In the genomic region with DNA sequence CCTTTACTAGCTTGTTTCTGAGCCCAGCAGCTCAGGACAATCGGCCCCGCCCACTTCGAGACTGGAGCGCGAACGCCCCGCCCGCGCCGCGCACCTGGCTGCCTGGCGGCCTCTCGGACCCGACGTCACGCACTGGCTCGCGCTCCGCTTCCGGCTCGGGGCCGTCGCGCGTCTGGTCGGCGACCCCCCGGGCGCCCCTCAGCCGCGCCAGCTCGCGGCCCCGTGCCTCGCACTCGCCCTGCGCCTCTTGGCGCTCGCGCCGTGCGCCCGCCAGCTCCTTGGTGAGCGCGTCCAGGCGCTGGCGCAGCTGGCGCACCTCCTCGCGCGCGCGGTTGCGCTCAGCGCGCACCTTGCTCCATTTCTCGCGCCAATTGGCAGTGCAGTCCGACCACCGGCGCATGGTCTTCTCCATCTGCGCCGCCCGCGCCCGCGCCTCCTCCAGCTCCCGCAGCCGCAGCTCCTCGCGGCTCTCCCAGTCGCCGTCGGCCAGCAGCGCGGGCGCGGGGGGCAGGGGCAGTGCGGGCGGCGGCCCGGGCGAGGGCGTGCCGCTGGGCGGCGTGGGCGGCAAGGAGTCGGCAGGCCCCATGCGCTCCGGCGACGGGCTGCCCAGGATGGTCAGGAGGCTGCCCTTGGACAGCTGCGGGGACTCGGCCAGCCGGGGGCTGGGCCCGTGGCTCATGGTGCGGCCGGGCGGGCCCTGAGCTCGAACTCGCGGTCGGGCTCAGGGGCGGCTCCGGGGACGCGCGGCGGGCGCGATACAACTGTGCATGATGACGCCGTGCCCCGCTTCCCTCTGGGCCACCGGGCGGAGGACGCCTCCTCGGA, we compare ENCODE assay signal across 14 cellular contexts. TPM values are rescaled to one million over a fixed set of nuclear protein-coding genes. Genes with fewer than 3 reads are reported as not detected.
DNase-seq lines count a peak whose midpoint lies in the region; ATAC-seq, FAIRE-seq and TF ChIP-seq lines count a peak whose summit lies in the region.
"Had no signal": no experiment of that assay in that cellular context is flagged by ENCODE, and none has a peak within 500 bp of the region (broad histone marks: within the 10 kb centered on the region; RNA-seq: fewer than 3 reads in every experiment).

No MANE protein-coding gene starts in this region.

- H3K9me3 ChIP-seq in H9 (ENCODE audit: control insufficient read depth, low read depth, low read length) (no peaks in the 10 kb centered on the region), WERI-Rb-1 (ENCODE audit: severe bottlenecking) (no peaks in the 10 kb centered on the region), small intestine (ENCODE audit: control insufficient read depth, low read depth) (no peaks in the 10 kb centered on the region)
- H3K9me3 ChIP-seq: neutrophil, thoracic aorta had no signal

- peak overlapping the region; percentile 93 for H3K14ac ChIP-seq in H9 (ENCODE audit: insufficient read depth, low read length)

- H3K4me3 Mint-ChIP-seq in H9 (peak overlapping the region; percentile 77 to 88), immature natural killer cell (peak overlapping the region in 4 of 5 donors; percentile 44 to 93 (median 86))
- no peak overlapping the region for H3K4me3 Mint-ChIP-seq in activated T-cell treated with anti-CD3 and anti-CD28 coated beads, Interleukin-2, amount 50 U/mL, for 4 hours

- H2AK5ac ChIP-seq in H9 (ENCODE audit: insufficient read length, low read length) = no peak overlapping the region

- H2BK5ac ChIP-seq in H9 (ENCODE audit: insufficient read length, low read length) = no peak overlapping the region

- peaks cover 23% of the 10 kb centered on the region for H3K27me3 Mint-ChIP-seq in H9 (ENCODE audit: low read depth)
- H3K27me3 Mint-ChIP-seq in immature natural killer cell (ENCODE audit: low read depth in 3 of 3) = peaks cover 5 to 10% (median 8%) of the 10 kb centered on the region in 3 donors
- H3K27me3 Mint-ChIP-seq in activated T-cell treated with anti-CD3 and anti-CD28 coated beads, Interleukin-2, amount 50 U/mL, for 4 hours (ENCODE audit: low read depth) = no peaks in the 10 kb centered on the region

- H2BK15ac ChIP-seq in H9 (ENCODE audit: low read depth, low read length) = no peak overlapping the region

- no peak overlapping the region for H2BK12ac ChIP-seq in H9 (ENCODE audit: insufficient read length, low read depth, low read length)

- no peak overlapping the region for H3T11ph ChIP-seq in H9 (ENCODE audit: low read length)

- H3K27me3 ChIP-seq in H9 (ENCODE audit: insufficient read depth, low read length) (no peaks in the 10 kb centered on the region; the same call in 1 of the 2 replicates), WERI-Rb-1 (ENCODE audit: insufficient read depth, low read depth, severe bottlenecking) (no peaks in the 10 kb centered on the region), small intestine (ENCODE audit: control insufficient read depth in 2 of 2, insufficient read depth in 2 of 2, low read length in 2 of 2) (no peaks in the 10 kb centered on the region)

- H3K36me3 Mint-ChIP-seq in H9 (ENCODE audit: insufficient read depth in 1 of 3, low read depth in 3 of 3) (peaks cover 15 to 26% (median 26%) of the 10 kb centered on the region in 3 experiments; a peak in 6 of 7 replicates), immature natural killer cell (peaks cover 5 to 15% (median 6%) of the 10 kb centered on the region in 3 donors)
- no peaks in the 10 kb centered on the region for H3K36me3 Mint-ChIP-seq in activated T-cell treated with anti-CD3 and anti-CD28 coated beads, Interleukin-2, amount 50 U/mL, for 4 hours (ENCODE audit: insufficient read depth)

- H3K23ac ChIP-seq in H9 (ENCODE audit: insufficient read length, low read depth, low read length) = no peak overlapping the region

- H4K91ac ChIP-seq in H9 (ENCODE audit: insufficient read length, low read depth, low read length) = no peak overlapping the region

- H2AFZ ChIP-seq in H9 (ENCODE audit: low read length) = no peak overlapping the region

- no peak for FAIRE-seq in small intestine (lab: Jason Lieb, UNC)

- peaks cover 5% of the 10 kb centered on the region; the same call in 1 of the 2 replicates for H3K4me1 ChIP-seq in H9 (ENCODE audit: insufficient read depth, low read length)
- H3K4me1 ChIP-seq in small intestine (ENCODE audit: control insufficient read depth in 2 of 2, insufficient read depth in 1 of 2, low read depth in 1 of 2, low read length in 1 of 2) = peaks cover 2 to 7% of the 10 kb centered on the region in 2 donors

- no peaks in the 10 kb centered on the region; the same call in 1 of the 2 replicates for H3K36me3 ChIP-seq in WERI-Rb-1
- no peaks in the 10 kb centered on the region for H3K36me3 ChIP-seq in small intestine (ENCODE audit: control insufficient read depth in 2 of 2, insufficient read depth in 2 of 2, low read length in 2 of 2)
- H3K36me3 ChIP-seq: neutrophil had no signal

- H3K23me2 ChIP-seq in H9 (ENCODE audit: insufficient read length, low read depth, low read length, poor library complexity, severe bottlenecking) = peaks cover 9% of the 10 kb centered on the region

- peak overlapping the region; percentile 63 for H3K4me2 ChIP-seq in H9 (ENCODE audit: insufficient read depth, insufficient read length, low read length)

- no peak for ATAC-seq in activated T-cell treated with anti-CD3 and anti-CD28 coated beads, Interleukin-2, amount 50 U/mL, for 4 hours

- H2BK20ac ChIP-seq in H9 (ENCODE audit: low read depth, low read length, poor library complexity, severe bottlenecking) = no peak overlapping the region

- H3K4me3 ChIP-seq in WERI-Rb-1 (ENCODE audit: low read depth, low read length) (peak overlapping the region; percentile 47), small intestine (ENCODE audit: low read depth in 1 of 2, low read length in 2 of 2) (peak overlapping the region in 1 of 2 donors; percentile 59)
- H3K4me3 ChIP-seq: thoracic aorta had no signal

- DNase-seq in H9 (peak; percentile 94), WERI-Rb-1 (peak; percentile 84), immature natural killer cell (no peak), small intestine (peak; percentile 89), dermis blood vessel endothelial cell (no peak), SW 1271 (lab: John Stamatoyannopoulos, UW) (no peak)
- no peak for DNase-seq in activated T-cell treated with anti-CD3 and anti-CD28 coated beads, Interleukin-2, amount 50 U/mL, for 4 hours
- DNase-seq: activated CD4-positive, alpha-beta T cell treated with anti-CD3 and anti-CD28 coated beads for 4 hours; DMS53; effector CD8-positive, alpha-beta T cell; hippocampal formation; NCI-H2227 treated with DMSO at 0.1 percent for 48 hours had no signal

- no peak overlapping the region for H2BK120ac ChIP-seq in H9 (ENCODE audit: low read depth, low read length, poor library complexity, severe bottlenecking)

- peak overlapping the region; percentile 33 for H3K18ac ChIP-seq in H9 (ENCODE audit: insufficient read length, low read depth, low read length)

- H3K27ac ChIP-seq in H9 (ENCODE audit: insufficient read length, low read depth, low read length) = no peak overlapping the region
- peak overlapping the region; percentile 54; the same call in 1 of the 2 replicates for H3K27ac ChIP-seq in WERI-Rb-1
- peak overlapping the region; percentile 42 to 58 for H3K27ac ChIP-seq in small intestine (ENCODE audit: low read depth in 1 of 2, low read length in 1 of 2)
- H3K27ac ChIP-seq: neutrophil had no signal

- no peak overlapping the region for H4K5ac ChIP-seq in H9 (ENCODE audit: insufficient read length, low read depth, low read length)

- no peak overlapping the region for H3K9ac ChIP-seq in H9 (ENCODE audit: extremely low read depth, insufficient read length, low read length)

- no peaks in the 10 kb centered on the region for H3K79me1 ChIP-seq in H9 (ENCODE audit: insufficient read depth, low read depth, low read length, poor library complexity, severe bottlenecking)

- no peak overlapping the region for H3K56ac ChIP-seq in H9 (ENCODE audit: insufficient read length, low read depth, low read length)

- WGBS in H9 (ENCODE audit: extremely low coverage, insufficient read length, low lambda C conversion rate) = no CpG with 5 or more reads among the region's 119 CpGs
- WGBS in small intestine, 3 donors = 18 to 61% (median 31%) methylated on average over 82 to 119 of the region's 119 CpGs

- H3K27ac Mint-ChIP-seq in H9 (peak overlapping the region in 1 of 3 experiments; percentile 77; a peak in 1 of 7 replicates), immature natural killer cell (peak overlapping the region; percentile 98 to 99 (median 99))

- H3K4me1 Mint-ChIP-seq in H9 (peaks cover 44 to 53% of the 10 kb centered on the region in 2 experiments), immature natural killer cell (peaks cover 48 to 51% of the 10 kb centered on the region in 2 donors)
- H3K4me1 Mint-ChIP-seq in activated T-cell treated with anti-CD3 and anti-CD28 coated beads, Interleukin-2, amount 50 U/mL, for 4 hours (ENCODE audit: low read depth) = peaks cover 40% of the 10 kb centered on the region

- H3K9me3 Mint-ChIP-seq in H9 = no peaks in the 10 kb centered on the region
- H3K9me3 Mint-ChIP-seq in immature natural killer cell = no peaks in the 10 kb centered on the region
- H3K9me3 Mint-ChIP-seq in activated T-cell treated with anti-CD3 and anti-CD28 coated beads, Interleukin-2, amount 50 U/mL, for 4 hours = no peaks in the 10 kb centered on the region

- H4K8ac ChIP-seq in H9 (replicated peaks; ENCODE audit: insufficient read length, low read depth, low read length) = no peak overlapping the region

- H3K4ac ChIP-seq in H9 (ENCODE audit: low read depth, low read length) = no peak overlapping the region

- TF ChIP-seq CTCF in H9 (conservative IDR thresholded peaks at IDR 0.05) = no peak
- no peak for TF ChIP-seq CTCF in WERI-Rb-1 (IDR thresholded peaks at IDR 0.05; ENCODE audit: low read depth, low read length)

- peaks cover 3% of the 10 kb centered on the region for H4K20me1 ChIP-seq in H9 (ENCODE audit: control insufficient read depth, insufficient read depth, insufficient read length)

- H3K79me2 ChIP-seq in H9 (ENCODE audit: insufficient read depth, low read length) = no peaks in the 10 kb centered on the region

RNA-seq across cellular contexts. Expression of a gene that starts 7.7 kb away (rescaled TPM):
- 6.6 and 8.2 TPM in 2 replicates for total RNA-seq in H9 (2021)
- polyA plus RNA-seq in immature natural killer cell = 10 to 100 TPM in 2 of 3 donors, 1 to 10 TPM in 1; 8.8 to 26.4 (median 13.9) TPM
- polyA plus RNA-seq in small intestine = 1 to 10 TPM; 1.1 to 2.8 (median 1.6) TPM
- total RNA-seq in dermis blood vessel endothelial cell = 12.6 and 25.5 TPM in 2 replicates
- 1 to 10 TPM; 4.6 to 8.9 (median 6.9) TPM for total RNA-seq in activated T-cell treated with anti-CD3 and anti-CD28 coated beads, Interleukin-2, amount 50 U/mL, for 4 hours

RNA-seq across cellular contexts. Expression of a gene that starts 13.7 kb away (rescaled TPM):
- total RNA-seq in H9 (2021) (11.7 and 12.1 TPM in 2 replicates), dermis blood vessel endothelial cell (not detected in 2 replicates)
- polyA plus RNA-seq in immature natural killer cell (100 to 1,000 TPM in 1 of 3 donors, 10 to 100 TPM in 2; 43.2 to 124 (median 77.4) TPM), small intestine (1 to 10 TPM; 2.4 to 3.9 (median 3.4) TPM)
- total RNA-seq in activated T-cell treated with anti-CD3 and anti-CD28 coated beads, Interleukin-2, amount 50 U/mL, for 4 hours = 1 to 10 TPM; 1.7 to 6.7 (median 6.5) TPM

RNA-seq across cellular contexts. Expression of a gene that starts 42.4 kb away (rescaled TPM):
- total RNA-seq in H9 (2021) (13.1 and 13.2 TPM in 2 replicates), dermis blood vessel endothelial cell (21.4 and 21.6 TPM in 2 replicates)
- polyA plus RNA-seq in immature natural killer cell (1 to 10 TPM; 2.2 to 3.2 (median 2.8) TPM), small intestine (100 to 1,000 TPM in 2 of 3 donors, 10 to 100 TPM in 1; 53.0 to 135 (median 112) TPM)
- total RNA-seq in activated T-cell treated with anti-CD3 and anti-CD28 coated beads, Interleukin-2, amount 50 U/mL, for 4 hours = 1 to 10 TPM; 1.1 to 2.6 (median 1.6) TPM

Comparison
In these comparisons a context has a peak if more than half of its experiments do, and no peak if none do; other contexts are left out.
1. DNase-seq: peak in H9 (single experiment), WERI-Rb-1 (single experiment) and small intestine (single experiment); none in immature natural killer cell (0 of 3), dermis blood vessel endothelial cell (single experiment), activated T-cell treated with anti-CD3 and anti-CD28 coated beads, Interleukin-2, amount 50 U/mL, for 4 hours (single experiment) and SW 1271 (0 of 2).